In the genomic region with DNA sequence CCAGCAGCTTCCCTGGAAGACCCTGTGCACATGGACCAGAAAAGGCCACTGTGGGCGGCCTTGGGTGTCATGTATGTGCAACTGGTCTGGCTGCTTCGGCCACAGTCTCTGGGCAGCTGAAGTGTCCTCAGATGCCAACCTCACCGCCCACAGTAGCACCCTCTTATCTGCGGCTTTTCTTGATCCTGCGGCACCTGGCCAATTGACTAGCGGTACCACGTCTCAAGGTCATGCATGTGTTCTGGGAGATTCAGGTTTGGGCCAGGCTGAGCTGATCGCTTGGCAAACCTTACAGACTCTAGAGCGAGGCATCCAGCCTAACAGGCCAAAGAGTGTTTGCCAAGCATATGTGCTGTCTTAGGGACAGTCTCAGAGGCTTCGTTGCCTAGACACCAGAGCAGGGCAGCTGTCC, we compare ENCODE assay signal across 27 cellular contexts.
DNase-seq lines count a peak whose midpoint lies in the region; ATAC-seq and TF ChIP-seq lines count a peak whose summit lies in the region.
"Had no signal": no experiment of that assay in that cellular context is flagged by ENCODE, and none has a peak within 500 bp of the region (broad histone marks: within the 10 kb centered on the region; RNA-seq: fewer than 3 reads in every experiment).

No MANE protein-coding gene starts in this region.

- 95% methylated on average over 3 of the region's 10 CpGs for WGBS in esophagus muscularis mucosa
- 78 to 89% methylated on average over 10 of the region's 10 CpGs for WGBS in lung, 2 donors
- WGBS in transverse colon (ENCODE audit: low coverage in 1 of 2), 2 donors: 86% methylated on average over 10 of the region's 10 CpGs; no CpG with 5 or more reads in 1 of the 2 donors

- H3K4me1 ChIP-seq in RWPE2 (ENCODE audit: insufficient read depth, poor library complexity, severe bottlenecking) (no peaks in the 10 kb centered on the region), esophagus muscularis mucosa (peaks cover 67 to 80% (median 73%) of the 10 kb centered on the region in 4 donors), lung (ENCODE audit: control insufficient read depth in 2 of 2, insufficient read depth in 2 of 2, low read length in 2 of 2) (peaks cover 8% of the 10 kb centered on the region in 2 donors), thoracic aorta (ENCODE audit: control insufficient read depth in 1 of 2, low read depth in 2 of 2) (peaks cover 39 to 78% of the 10 kb centered on the region in 2 donors), transverse colon (peaks cover 0 to 21% (median 11%) of the 10 kb centered on the region in 4 donors)
- H3K4me1 ChIP-seq: SJSA1 had no signal

- no peak for TF ChIP-seq EP300 in esophagus muscularis mucosa (IDR thresholded peaks at IDR 0.05)
- TF ChIP-seq EP300 in transverse colon (IDR thresholded peaks at IDR 0.05; ENCODE audit: low read depth): no peak

- CTCF ChIA-PET in MCF 10A (lab: Yijun Ruan, JAX): no interaction called here

- in situ Hi-C loops in transverse colon (cut with MboI; ENCODE audit: low pct_ligation_motif_present in 1 of 4, low pct_unique_long_range_greater_than_20kb in 1 of 4, low sequenced_read_pairs in 3 of 4): no loop called here

- ATAC-seq in RWPE2 (ENCODE audit: low read depth): no peak; the same call in 2 of the 3 replicates
- ATAC-seq in lung (ENCODE audit: insufficient read depth, low FRiP score): no peak
- no peak for ATAC-seq in thoracic aorta (ENCODE audit: insufficient number of reproducible peaks, low FRiP score, low read depth)
- no peak for ATAC-seq in GM18909 (IDR thresholded peaks at IDR 0.05; ENCODE audit: poor library complexity, unreplicated experiment)
- ATAC-seq: activated CD4-positive, CD25-positive, alpha-beta regulatory T cell treated with anti-CD3 and anti-CD28 coated beads, Interleukin-2, amount 50 U/mL, for 24 hours; HCT116; PC-3; T-cell had no signal

- H3K4me1 Mint-ChIP-seq in MCF 10A (ENCODE audit: insufficient read depth, unreplicated experiment): no peaks in the 10 kb centered on the region
- H3K4me1 Mint-ChIP-seq: activated CD4-positive, alpha-beta memory T cell treated with anti-CD3 and anti-CD28 coated beads, Interleukin-2, amount 10 ng/mL, durations not matched to agents 7 days and 5 days; activated naive CD8-positive, alpha-beta T cell treated with anti-CD3 and anti-CD28 coated beads, Interleukin-2, amount 10 ng/mL, durations not matched to agents 7 days and 5 days; immature natural killer cell; T-cell had no signal

- no peak overlapping the region for H3K27ac Mint-ChIP-seq in MCF 10A (ENCODE audit: low read depth, unreplicated experiment)
- H3K27ac Mint-ChIP-seq: activated CD4-positive, alpha-beta memory T cell treated with anti-CD3 and anti-CD28 coated beads, Interleukin-2, amount 10 ng/mL, durations not matched to agents 7 days and 5 days; activated naive CD8-positive, alpha-beta T cell treated with anti-CD3 and anti-CD28 coated beads, Interleukin-2, amount 10 ng/mL, durations not matched to agents 7 days and 5 days; nephron progenitor cell; T-cell had no signal

- POLR2A ChIA-PET in MCF 10A (lab: Yijun Ruan, JAX): no interaction called here

- H3K36me3 ChIP-seq in RWPE2 (ENCODE audit: low read depth) (no peaks in the 10 kb centered on the region), esophagus muscularis mucosa (peaks cover 0 to 23% (median 10%) of the 10 kb centered on the region in 4 donors), lung (ENCODE audit: control insufficient read depth in 2 of 2, insufficient read depth in 2 of 2, low read length in 2 of 2) (peaks cover 0 to 2% of the 10 kb centered on the region in 2 donors), thoracic aorta (peaks cover 11% of the 10 kb centered on the region), transverse colon (no peaks in the 10 kb centered on the region)
- H3K36me3 ChIP-seq: uterus had no signal

- no peak overlapping the region for H3K4me3 Mint-ChIP-seq in MCF 10A (ENCODE audit: unreplicated experiment)
- H3K4me3 Mint-ChIP-seq: activated CD4-positive, alpha-beta memory T cell treated with anti-CD3 and anti-CD28 coated beads, Interleukin-2, amount 10 ng/mL, durations not matched to agents 7 days and 5 days; activated naive CD8-positive, alpha-beta T cell treated with anti-CD3 and anti-CD28 coated beads, Interleukin-2, amount 10 ng/mL, durations not matched to agents 7 days and 5 days; immature natural killer cell; nephron progenitor cell; T-cell had no signal

- H3K9me3 ChIP-seq in RWPE2 (ENCODE audit: severe bottlenecking): no peaks in the 10 kb centered on the region
- H3K9me3 ChIP-seq in esophagus muscularis mucosa: no peaks in the 10 kb centered on the region
- H3K9me3 ChIP-seq in lung (ENCODE audit: control insufficient read depth in 2 of 2, insufficient read depth in 1 of 2, low read length in 1 of 2): no peaks in the 10 kb centered on the region
- H3K9me3 ChIP-seq in thoracic aorta: no peaks in the 10 kb centered on the region
- no peaks in the 10 kb centered on the region for H3K9me3 ChIP-seq in transverse colon
- H3K9me3 ChIP-seq: SJSA1, uterus had no signal

- TF ChIP-seq CTCF in RWPE2 (IDR thresholded peaks at IDR 0.05; ENCODE audit: poor library complexity, severe bottlenecking) (no peak), esophagus muscularis mucosa (IDR thresholded peaks at IDR 0.05) (no peak), lung (IDR thresholded peaks at IDR 0.05; ENCODE audit: control extremely low read depth, extremely low read depth) (no peak), thoracic aorta (IDR thresholded peaks at IDR 0.05) (no peak), transverse colon (IDR thresholded peaks at IDR 0.05) (no peak), MCF 10A (IDR thresholded peaks at IDR 0.05; ENCODE audit: unreplicated experiment) (no peak)

- intact Hi-C loops in esophagus muscularis mucosa (cut with DNase I) (no loop called here), transverse colon (cut with DNase I; ENCODE audit: low total_unique reads) (no loop called here), MCF 10A (cut with micrococcal nuclease) (no loop called here)

- H3K27me3 ChIP-seq in RWPE2 (ENCODE audit: insufficient read depth, poor library complexity, severe bottlenecking): peaks cover 11% of the 10 kb centered on the region
- H3K27me3 ChIP-seq in esophagus muscularis mucosa: no peaks in the 10 kb centered on the region
- no peaks in the 10 kb centered on the region for H3K27me3 ChIP-seq in lung (ENCODE audit: control insufficient read depth, insufficient read depth)
- H3K27me3 ChIP-seq in thoracic aorta (replicated peaks; ENCODE audit: insufficient read depth): no peaks in the 10 kb centered on the region
- no peaks in the 10 kb centered on the region for H3K27me3 ChIP-seq in transverse colon
- H3K27me3 ChIP-seq: SJSA1, uterus had no signal

- H3K27ac ChIP-seq in RWPE2 (ENCODE audit: poor library complexity, severe bottlenecking): no peak overlapping the region
- peak overlapping the region; percentile 20 to 62 (median 51) for H3K27ac ChIP-seq in esophagus muscularis mucosa (replicated peaks in 1 of 4)
- peak overlapping the region; percentile 1 to 78 for H3K27ac ChIP-seq in lung (ENCODE audit: low read depth in 1 of 2, low read length in 1 of 2)
- peak overlapping the region; percentile 36 to 46 for H3K27ac ChIP-seq in thoracic aorta
- peak overlapping the region in 2 of 4 donors; percentile 20 to 39 for H3K27ac ChIP-seq in transverse colon
- H3K27ac ChIP-seq: SJSA1 had no signal

- TF ChIP-seq POLR2A in esophagus muscularis mucosa (IDR thresholded peaks at IDR 0.05; ENCODE audit: low read depth) (no peak), transverse colon (IDR thresholded peaks at IDR 0.05) (no peak)

- BruUV-seq in MCF 10A (replicated peaks; lab: Mats Ljungman, UMichigan): no TSS peak

- H3K4me3 ChIP-seq in RWPE2 (ENCODE audit: severe bottlenecking) (no peak overlapping the region), esophagus muscularis mucosa (no peak overlapping the region), lung (no peak overlapping the region), thoracic aorta (no peak overlapping the region), transverse colon (no peak overlapping the region)
- H3K4me3 ChIP-seq: SJSA1, uterus had no signal

- H3K9me3 Mint-ChIP-seq in MCF 10A (ENCODE audit: unreplicated experiment): no peaks in the 10 kb centered on the region
- H3K9me3 Mint-ChIP-seq: activated CD4-positive, alpha-beta memory T cell treated with anti-CD3 and anti-CD28 coated beads, Interleukin-2, amount 10 ng/mL, durations not matched to agents 7 days and 5 days; activated naive CD8-positive, alpha-beta T cell treated with anti-CD3 and anti-CD28 coated beads, Interleukin-2, amount 10 ng/mL, durations not matched to agents 7 days and 5 days; immature natural killer cell; nephron progenitor cell; T-cell had no signal

- no peaks in the 10 kb centered on the region for H3K36me3 Mint-ChIP-seq in MCF 10A (ENCODE audit: insufficient read depth, unreplicated experiment)
- H3K36me3 Mint-ChIP-seq: activated naive CD8-positive, alpha-beta T cell treated with anti-CD3 and anti-CD28 coated beads, Interleukin-2, amount 10 ng/mL, durations not matched to agents 7 days and 5 days; immature natural killer cell; T-cell had no signal

- no peaks in the 10 kb centered on the region for H3K27me3 Mint-ChIP-seq in MCF 10A (ENCODE audit: insufficient read depth, unreplicated experiment)
- H3K27me3 Mint-ChIP-seq: activated CD4-positive, alpha-beta memory T cell treated with anti-CD3 and anti-CD28 coated beads, Interleukin-2, amount 10 ng/mL, durations not matched to agents 7 days and 5 days; activated naive CD8-positive, alpha-beta T cell treated with anti-CD3 and anti-CD28 coated beads, Interleukin-2, amount 10 ng/mL, durations not matched to agents 7 days and 5 days; T-cell had no signal

- peak; percentile 45 for DNase-seq in RWPE2 (ENCODE audit: low spot score)
- DNase-seq in esophagus muscularis mucosa (ENCODE audit: extremely low spot score): no peak
- DNase-seq in lung (ENCODE audit: low spot score): no peak
- DNase-seq in thoracic aorta (ENCODE audit: low spot score): no peak
- DNase-seq in transverse colon: no peak
- DNase-seq in MCF 10A (ENCODE audit: unreplicated experiment): no peak
- DNase-seq: activated CD4-positive, alpha-beta memory T cell treated with anti-CD3 and anti-CD28 coated beads, Interleukin-2, amount 10 ng/mL, durations not matched to agents 7 days and 5 days; activated effector memory CD4-positive, alpha-beta T cell treated with anti-CD3 and anti-CD28 coated beads, Interleukin-2, amount 50 U/mL, for 16 hours; activated naive CD8-positive, alpha-beta T cell treated with anti-CD3 and anti-CD28 coated beads, Interleukin-2, amount 10 ng/mL, durations not matched to agents 7 days and 5 days; effector memory CD4-positive, alpha-beta T cell; EL; erythroblast; foreskin melanocyte; hippocampal formation; immature natural killer cell; IMR-90; NCI-H1105; NCI-H2029; NCI-H345; nephron progenitor cell; PC-3; T-cell; uterus had no signal
